In genomic region chr2:11993749-11994148, GRCh38 we compare ENCODE assay signal across 25 cellular contexts.
DNase-seq lines count a peak whose midpoint lies in the region; ATAC-seq, FAIRE-seq and TF ChIP-seq lines count a peak whose summit lies in the region.
"Had no signal": no experiment of that assay in that cellular context is flagged by ENCODE, and none has a peak within 500 bp of the region (broad histone marks: within the 10 kb centered on the region; RNA-seq: fewer than 3 reads in every experiment).

No MANE protein-coding gene starts in this region.

- no peak overlapping the region for H3K27ac ChIP-seq in astrocyte (ENCODE audit: low read depth, low read length)
- no peak overlapping the region for H3K27ac ChIP-seq in foreskin keratinocyte
- no peak overlapping the region for H3K27ac ChIP-seq in OCI-LY7 (ENCODE audit: low read depth, low read length, poor library complexity, severe bottlenecking)
- H3K27ac ChIP-seq: A549; BLaER1 treated with 17β-estradiol and CSF1 and Interleukin-3, amounts not matched to agents 10 nM and 100 nM; GM23248 had no signal

- H3K4me3 ChIP-seq in astrocyte (ENCODE audit: insufficient read depth, low read depth, low read length) (no peak overlapping the region), bronchial epithelial cell (ENCODE audit: low read depth, low read length) (no peak overlapping the region), OCI-LY7 (ENCODE audit: low read depth, low read length, poor library complexity, severe bottlenecking) (no peak overlapping the region), H7 (ENCODE audit: insufficient read depth, low read depth, low read length) (no peak overlapping the region)
- H3K4me3 ChIP-seq: A549; BLaER1 treated with 17β-estradiol and CSF1 and Interleukin-3, amounts not matched to agents 10 nM and 100 nM; GM23248; HAP-1 had no signal

- intact Hi-C loops in OCI-LY7 (cut with micrococcal nuclease; ENCODE audit: unreplicated experiment), result no loop called here

- DNase-seq in NCI-H226, result peak; percentile 13
- DNase-seq in astrocyte (ENCODE audit: low read depth), result no peak
- no peak for DNase-seq in bronchial epithelial cell (ENCODE audit: low read depth)
- no peak for DNase-seq in foreskin keratinocyte
- DNase-seq in OCI-LY7 (ENCODE audit: low spot score), result no peak
- DNase-seq in H7, result no peak
- DNase-seq: 8988T; ACHN; AML-193; BE2C; CD4-positive, alpha-beta T cell; CD8-positive, alpha-beta memory T cell; DMS 273 treated with DMSO at 0.1 percent for 48 hours; DMS79; EL; GDM1; GM23248; HFFc6 had no signal

- H4K20me1 ChIP-seq in astrocyte (ENCODE audit: insufficient read depth, low read length) (no peaks in the 10 kb centered on the region), OCI-LY7 (ENCODE audit: insufficient read depth, low read length) (no peaks in the 10 kb centered on the region)
- H4K20me1 ChIP-seq: BLaER1 treated with 17β-estradiol and CSF1 and Interleukin-3, amounts not matched to agents 10 nM and 100 nM had no signal

- H3K9ac ChIP-seq in astrocyte (ENCODE audit: low read length), result no peak overlapping the region
- H3K9ac ChIP-seq: BLaER1 treated with 17β-estradiol and CSF1 and Interleukin-3, amounts not matched to agents 10 nM and 100 nM; GM23248 had no signal

- H3K4me1 Mint-ChIP-seq in astrocyte (ENCODE audit: low read depth, unreplicated experiment), result peaks cover 17% of the 10 kb centered on the region

- peak; percentile 13 for FAIRE-seq in astrocyte (lab: Jason Lieb, UNC)
- FAIRE-seq in bronchial epithelial cell (lab: Jason Lieb, UNC), result peak; percentile 13
- FAIRE-seq: A549, D721Med, GM12892 had no signal

- H3K79me2 ChIP-seq in astrocyte (ENCODE audit: insufficient read depth, low read length), result no peaks in the 10 kb centered on the region
- no peaks in the 10 kb centered on the region for H3K79me2 ChIP-seq in OCI-LY7 (ENCODE audit: insufficient read depth, low read depth, low read length)

- ATAC-seq in foreskin keratinocyte, result peak; percentile 9
- ATAC-seq in HG02588 (IDR thresholded peaks at IDR 0.05; ENCODE audit: unreplicated experiment), result no peak
- ATAC-seq: A549 had no signal

- H3K9me2 ChIP-seq in OCI-LY7 (ENCODE audit: insufficient read depth, low read length), result no peaks in the 10 kb centered on the region

- no TSS peak for BruUV-seq in OCI-LY7 (replicated peaks; lab: Mats Ljungman, UMichigan)

- CTCF ChIA-PET in OCI-LY7 (lab: Charles Lee; ENCODE audit: unreplicated experiment), result no interaction called here

- H3K9me3 ChIP-seq in astrocyte (ENCODE audit: insufficient read depth, low read depth, low read length), result no peaks in the 10 kb centered on the region
- H3K9me3 ChIP-seq in OCI-LY7 (ENCODE audit: low read length), result peaks cover 7% of the 10 kb centered on the region; the same call in 1 of the 2 replicates
- H3K9me3 ChIP-seq: A549, BE2C, HAP-1 had no signal

- H3K27me3 ChIP-seq in astrocyte (ENCODE audit: insufficient read depth, low read length) (no peaks in the 10 kb centered on the region), bronchial epithelial cell (ENCODE audit: control insufficient read depth, insufficient read depth, low read length) (no peaks in the 10 kb centered on the region), foreskin keratinocyte (no peaks in the 10 kb centered on the region), H7 (ENCODE audit: control insufficient read depth, insufficient read depth, low read length) (no peaks in the 10 kb centered on the region)
- H3K27me3 ChIP-seq: BE2C; BLaER1 treated with 17β-estradiol and CSF1 and Interleukin-3, amounts not matched to agents 10 nM and 100 nM had no signal

- H3K4me2 ChIP-seq in astrocyte (ENCODE audit: low read length) (no peak overlapping the region), OCI-LY7 (ENCODE audit: low read length) (no peak overlapping the region)
- H3K4me2 ChIP-seq: A549; BLaER1 treated with 17β-estradiol and CSF1 and Interleukin-3, amounts not matched to agents 10 nM and 100 nM had no signal

- POLR2A ChIA-PET in OCI-LY7 (lab: Charles Lee), result interaction anchor here (0.5 to 0.7 kb wide), 2 partner anchors 22 to 72 kb away, joined by 3 to 4 read pairs; no protein-coding TSS in a partner anchor

- peaks cover 7% of the 10 kb centered on the region for H3K27me3 Mint-ChIP-seq in astrocyte (ENCODE audit: low read depth, unreplicated experiment)
- H3K27me3 Mint-ChIP-seq: CD4-positive, alpha-beta T cell had no signal

- peaks cover 6% of the 10 kb centered on the region for H3K9me3 Mint-ChIP-seq in astrocyte (ENCODE audit: unreplicated experiment)
- H3K9me3 Mint-ChIP-seq: HFFc6 had no signal

- TF ChIP-seq CTCF in astrocyte (IDR thresholded peaks at IDR 0.05; ENCODE audit: insufficient read depth, low read depth, low read length), result no peak
- TF ChIP-seq CTCF in bronchial epithelial cell (IDR thresholded peaks at IDR 0.05; ENCODE audit: insufficient read depth, low read length, severe bottlenecking), result no peak
- TF ChIP-seq CTCF in foreskin keratinocyte (conservative IDR thresholded peaks at IDR 0.05), result no peak
- TF ChIP-seq CTCF in OCI-LY7 (conservative IDR thresholded peaks at IDR 0.05; ENCODE audit: low read length), result no peak

- no peaks in the 10 kb centered on the region for H3K36me3 Mint-ChIP-seq in astrocyte (ENCODE audit: low read depth, unreplicated experiment)

- H3K36me3 ChIP-seq in astrocyte (ENCODE audit: insufficient read depth, low read length) (no peaks in the 10 kb centered on the region), bronchial epithelial cell (ENCODE audit: control insufficient read depth, insufficient read depth, low read length) (no peaks in the 10 kb centered on the region), OCI-LY7 (ENCODE audit: insufficient read depth, low read length) (no peaks in the 10 kb centered on the region), H7 (replicated peaks; ENCODE audit: control insufficient read depth, insufficient read depth, low read length) (no peaks in the 10 kb centered on the region)
- H3K36me3 ChIP-seq: BE2C; BLaER1 treated with 17β-estradiol and CSF1 and Interleukin-3, amounts not matched to agents 10 nM and 100 nM; HAP-1 had no signal

- no peak overlapping the region for H3K4me3 Mint-ChIP-seq in astrocyte (ENCODE audit: unreplicated experiment)
- H3K4me3 Mint-ChIP-seq: CD14-positive monocyte; CD4-positive, alpha-beta T cell; CD8-positive, alpha-beta memory T cell; HFFc6 had no signal

- H3K4me1 ChIP-seq in astrocyte (ENCODE audit: insufficient read depth, low read length), result peaks cover 2% of the 10 kb centered on the region
- H3K4me1 ChIP-seq in foreskin keratinocyte, result peaks cover 13% of the 10 kb centered on the region
- no peaks in the 10 kb centered on the region for H3K4me1 ChIP-seq in OCI-LY7 (ENCODE audit: insufficient read depth, low read length, poor library complexity, severe bottlenecking)
- H3K4me1 ChIP-seq: A549, HAP-1 had no signal

- H2AFZ ChIP-seq in astrocyte (ENCODE audit: low read depth, low read length) (no peak overlapping the region), OCI-LY7 (ENCODE audit: low read length) (no peak overlapping the region)
- H2AFZ ChIP-seq: GM23248 had no signal

- H3K27ac Mint-ChIP-seq in astrocyte (ENCODE audit: unreplicated experiment), result no peak overlapping the region
- H3K27ac Mint-ChIP-seq: CD14-positive monocyte; CD4-positive, alpha-beta T cell; CD8-positive, alpha-beta memory T cell; HFFc6 had no signal
